ENCODE assay signal across 13 cellular contexts in the genomic region with DNA sequence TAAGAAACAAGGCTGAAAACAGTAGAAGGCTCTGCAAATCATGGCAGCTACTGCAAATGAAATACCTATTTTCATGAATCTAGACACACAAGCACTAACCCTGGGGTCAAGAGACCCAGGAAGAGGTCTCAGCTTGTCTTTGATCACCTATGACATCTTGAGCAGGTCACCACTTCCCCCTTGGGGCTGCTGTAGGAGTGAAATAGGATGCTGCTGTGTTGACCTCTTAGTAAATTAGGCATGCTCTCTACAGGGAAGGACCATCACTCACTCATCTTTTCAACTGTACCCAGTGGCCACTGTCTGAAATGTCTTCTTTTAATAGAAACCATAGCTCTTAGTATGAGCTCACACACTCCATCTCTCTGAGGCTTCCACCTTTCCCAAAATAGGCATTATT.
DNase-seq lines count a peak whose midpoint lies in the region; ATAC-seq and TF ChIP-seq lines count a peak whose summit lies in the region.
"Had no signal": no experiment of that assay in that cellular context is flagged by ENCODE, and none has a peak within 500 bp of the region (broad histone marks: within the 10 kb centered on the region; RNA-seq: fewer than 3 reads in every experiment).

No MANE protein-coding gene starts in this region.

- H3K27ac ChIP-seq in CD8-positive, alpha-beta T cell (ENCODE audit: low read depth, low read length), result no peak overlapping the region
- H3K27ac ChIP-seq: BLaER1 had no signal

- intact Hi-C loops in CD8-positive, alpha-beta T cell (cut with DNase I, micrococcal nuclease), result no loop called here
- intact Hi-C loops in left colon (cut with DNase I, micrococcal nuclease), result no loop called here

- H3K9me3 Mint-ChIP-seq in CD8-positive, alpha-beta T cell, result peaks cover 32% of the 10 kb centered on the region
- peaks cover 0 to 6% (median 3%) of the 10 kb centered on the region in 6 donors for H3K9me3 Mint-ChIP-seq in immature natural killer cell

- peaks cover 48% of the 10 kb centered on the region for H3K4me1 ChIP-seq in CD8-positive, alpha-beta T cell (ENCODE audit: insufficient read depth, low read length)
- H3K4me1 ChIP-seq: BLaER1 had no signal

- peaks cover 14% of the 10 kb centered on the region for H3K36me3 ChIP-seq in CD8-positive, alpha-beta T cell (ENCODE audit: insufficient read depth, low read length)

- H3K27ac Mint-ChIP-seq in CD8-positive, alpha-beta T cell, result peak overlapping the region; percentile 83
- H3K27ac Mint-ChIP-seq in T-helper 17 cell (peak overlapping the region; percentile 89), immature natural killer cell (peak overlapping the region; percentile 3 to 83 (median 76))
- H3K27ac Mint-ChIP-seq: dendritic cell treated with granulocyte-macrophage colony-stimulating factor and Interleukin-4, amounts not matched to agents 40 ng/mL and 50 ng/mL, for 4 days had no signal

- peaks cover 4% of the 10 kb centered on the region for H3K9me3 ChIP-seq in CD8-positive, alpha-beta T cell (ENCODE audit: low read length)
- H3K9me3 ChIP-seq in T-helper 17 cell (ENCODE audit: control insufficient read depth, low read length, poor library complexity, severe bottlenecking), result peaks cover 7% of the 10 kb centered on the region

- no peak for TF ChIP-seq CTCF in CD8-positive, alpha-beta T cell (IDR thresholded peaks at IDR 0.05)

- no peaks in the 10 kb centered on the region for H3K27me3 ChIP-seq in CD8-positive, alpha-beta T cell (ENCODE audit: insufficient read depth, low read length)
- H3K27me3 ChIP-seq: BLaER1, spleen had no signal

- CTCF ChIA-PET in CD8-positive, alpha-beta T cell (lab: Charles Lee), result interaction anchor here (0.9 to 1.2 kb wide), 2 partner anchors 16 kb away, joined by 3 read pairs; no protein-coding TSS in a partner anchor

- H3K27me3 Mint-ChIP-seq in CD8-positive, alpha-beta T cell (ENCODE audit: low read depth), result no peaks in the 10 kb centered on the region
- H3K27me3 Mint-ChIP-seq in T-helper 17 cell, result no peaks in the 10 kb centered on the region
- peaks cover 0 to under 1% (median 0%) of the 10 kb centered on the region in 3 donors for H3K27me3 Mint-ChIP-seq in immature natural killer cell (ENCODE audit: low read depth in 3 of 3)

- no peak for ATAC-seq in CD8-positive, alpha-beta T cell
- peak; percentile 48 for ATAC-seq in GM18498 (IDR thresholded peaks at IDR 0.05; ENCODE audit: unreplicated experiment)
- ATAC-seq in T-helper 17 cell, result peak; percentile 40
- no peak for ATAC-seq in HG02840 (IDR thresholded peaks at IDR 0.05; ENCODE audit: low FRiP score, unreplicated experiment)
- no peak for ATAC-seq in left colon

- no peak overlapping the region for H3K4me3 Mint-ChIP-seq in CD8-positive, alpha-beta T cell
- H3K4me3 Mint-ChIP-seq in T-helper 17 cell (no peak overlapping the region), immature natural killer cell (no peak overlapping the region)
- H3K4me3 Mint-ChIP-seq: dendritic cell treated with granulocyte-macrophage colony-stimulating factor and Interleukin-4, amounts not matched to agents 40 ng/mL and 50 ng/mL, for 4 days had no signal

- peaks cover 82% of the 10 kb centered on the region for H3K4me1 Mint-ChIP-seq in CD8-positive, alpha-beta T cell (ENCODE audit: low read depth)
- H3K4me1 Mint-ChIP-seq in T-helper 17 cell (peaks cover 49% of the 10 kb centered on the region), immature natural killer cell (peaks cover 70 to 88% of the 10 kb centered on the region in 2 donors)

- no peak overlapping the region for H3K4me3 ChIP-seq in CD8-positive, alpha-beta T cell (ENCODE audit: low read depth, low read length)
- H3K4me3 ChIP-seq: BLaER1, spleen had no signal

- POLR2A ChIA-PET in CD8-positive, alpha-beta T cell (lab: Charles Lee), result interaction anchor here (0.6 to 1.5 kb wide), 4 partner anchors 11 to 266 kb away, joined by 3 to 7 read pairs (median 4); no protein-coding TSS in a partner anchor

- DNase-seq in CD8-positive, alpha-beta T cell, result no peak
- DNase-seq in T-helper 17 cell, result no peak
- DNase-seq in immature natural killer cell, result no peak
- DNase-seq in SK-N-DZ (ENCODE audit: low spot score), result no peak
- DNase-seq in left colon, result no peak
- DNase-seq in NCI-H524 treated with DMSO at 0.1 percent for 48 hours (lab: John Stamatoyannopoulos, UW), result no peak
- DNase-seq: DMS79 treated with DMSO at 0.1 percent for 48 hours, NCI-H526, spleen had no signal

- peaks cover 73% of the 10 kb centered on the region for H3K36me3 Mint-ChIP-seq in CD8-positive, alpha-beta T cell
- H3K36me3 Mint-ChIP-seq in T-helper 17 cell (ENCODE audit: low read depth), result peaks cover 16% of the 10 kb centered on the region
- peaks cover 9 to 17% (median 15%) of the 10 kb centered on the region in 3 donors for H3K36me3 Mint-ChIP-seq in immature natural killer cell

Comparison
In these comparisons a context has a peak if more than half of its experiments do, and no peak if none do; other contexts are left out.
1. ATAC-seq: peak in GM18498 (single experiment) and T-helper 17 cell (single experiment); none in CD8-positive, alpha-beta T cell (single experiment), HG02840 (single experiment) and left colon (single experiment).
2. Peak in every context shown above with its lines, with median percentiles within 50 percentile points of each other: H3K27ac Mint-ChIP-seq.